ENCODE assay signal across 5 cellular contexts in the genomic region with DNA sequence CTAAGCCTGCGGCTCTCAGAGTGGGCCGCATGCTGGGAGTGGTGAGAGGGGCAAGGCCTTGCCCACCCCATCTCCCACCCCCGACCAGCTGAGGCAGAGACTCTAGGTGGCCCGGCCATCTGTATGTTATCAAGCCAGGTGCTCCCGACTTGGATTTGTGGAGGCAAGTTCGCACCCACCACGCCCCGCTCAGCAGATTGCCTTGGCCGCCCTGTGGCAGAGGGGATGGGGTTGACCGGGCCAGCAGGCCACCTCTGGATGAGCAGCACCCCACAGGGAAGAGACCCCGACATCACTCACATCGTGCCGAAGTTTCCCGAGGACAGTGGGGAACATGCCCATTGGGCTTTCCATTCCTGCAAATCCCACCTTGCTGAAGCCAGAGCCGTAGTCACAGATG.
"Had no signal": no experiment of that assay in that cellular context is flagged by ENCODE, and none has a peak within 500 bp of the region (broad histone marks: within the 10 kb centered on the region; RNA-seq: fewer than 3 reads in every experiment).

No MANE protein-coding gene starts in this region.

- H3K4me3 Mint-ChIP-seq: H9 had no signal

- DNase-seq: GM23248, GOT3, H9, HCEC 1CT, IMR-90 had no signal

- H3K4me1 Mint-ChIP-seq: H9 had no signal

- H3K27ac ChIP-seq: GM23248 had no signal

- H2AFZ ChIP-seq: GM23248 had no signal

- H3K9ac ChIP-seq: GM23248 had no signal

- H3K4me3 ChIP-seq: GM23248 had no signal
